1 cellular context compared by ENCODE assay signal in genomic region chr4:2482192-2482591, GRCh38.
TF ChIP-seq lines count a peak whose summit lies in the region.

No MANE protein-coding gene starts in this region.

TF ChIP-seq in GM12878, 131 proteins besides CTCF, POLR2A, EP300 and RAD21:
- TF ChIP-seq EED (IDR thresholded peaks at IDR 0.05; ENCODE audit: low read depth): 0 out of 2 replicates have a peak, but pooled peaks have one; percentile 6
- no peak for TF ChIP-seq NKRF (conservative IDR thresholded peaks at IDR 0.05)
